8 cellular contexts compared by ENCODE assay signal in genomic region chr9:76403352-76403751, GRCh38. TPM values are rescaled to one million over a fixed set of nuclear protein-coding genes. Genes with fewer than 3 reads are reported as not detected.
A peak's percentile ranks its signal among the peaks of the same experiment; 100 is the strongest.
DNase-seq lines count a peak whose midpoint lies in the region; TF ChIP-seq lines count a peak whose summit lies in the region.

No MANE protein-coding gene starts in this region.

- peaks cover 34% of the 10 kb centered on the region for H3K4me1 Mint-ChIP-seq in activated CD4-positive, alpha-beta T cell treated with anti-CD3 and anti-CD28 coated beads, Interleukin-2, amount 10 ng/mL, durations not matched to agents 7 days and 5 days

- H3K36me3 ChIP-seq in MG63, result no peaks in the 10 kb centered on the region

- H3K27ac Mint-ChIP-seq in activated CD4-positive, alpha-beta T cell treated with anti-CD3 and anti-CD28 coated beads, Interleukin-2, amount 10 ng/mL, durations not matched to agents 7 days and 5 days, result peak overlapping the region; percentile 81

- no peaks in the 10 kb centered on the region for H3K9me3 Mint-ChIP-seq in activated CD4-positive, alpha-beta T cell treated with anti-CD3 and anti-CD28 coated beads, Interleukin-2, amount 10 ng/mL, durations not matched to agents 7 days and 5 days

- POLR2A ChIA-PET in activated CD4-positive, alpha-beta T cell treated with anti-CD3 and anti-CD28 coated beads, Interleukin-2, amount 10 ng/mL, durations not matched to agents 7 days and 5 days (lab: Charles Lee), result no interaction called here

- H3K27me3 ChIP-seq in MG63, result no peaks in the 10 kb centered on the region

- no peaks in the 10 kb centered on the region for H3K27me3 Mint-ChIP-seq in activated CD4-positive, alpha-beta T cell treated with anti-CD3 and anti-CD28 coated beads, Interleukin-2, amount 10 ng/mL, durations not matched to agents 7 days and 5 days

- H3K4me3 ChIP-seq in AG09309 (ENCODE audit: control insufficient read depth, low read depth, low read length) (no peak overlapping the region), GM12865 (ENCODE audit: low read depth, low read length) (no peak overlapping the region), HFF-Myc (replicated peaks; ENCODE audit: low read depth, low read length) (no peak overlapping the region), MG63 (no peak overlapping the region), fibroblast of villous mesenchyme (ENCODE audit: low read depth, low read length) (no peak overlapping the region)

- H3K36me3 Mint-ChIP-seq in activated CD4-positive, alpha-beta T cell treated with anti-CD3 and anti-CD28 coated beads, Interleukin-2, amount 10 ng/mL, durations not matched to agents 7 days and 5 days (ENCODE audit: low read depth), result no peaks in the 10 kb centered on the region

- H3K4me3 Mint-ChIP-seq in activated CD4-positive, alpha-beta T cell treated with anti-CD3 and anti-CD28 coated beads, Interleukin-2, amount 10 ng/mL, durations not matched to agents 7 days and 5 days, result peak overlapping the region; percentile 51

- peak; percentile 46 for TF ChIP-seq CTCF in AG09309 (IDR thresholded peaks at IDR 0.05; ENCODE audit: control insufficient read depth, insufficient read depth, low read depth, low read length, missing control alignments)
- peak; percentile 39 for TF ChIP-seq CTCF in GM12865 (IDR thresholded peaks at IDR 0.05; ENCODE audit: insufficient read depth, low read depth, low read length, missing control alignments)
- no peak for TF ChIP-seq CTCF in HFF-Myc (IDR thresholded peaks at IDR 0.05; ENCODE audit: low read depth, low read length, missing control alignments)
- TF ChIP-seq CTCF in fibroblast of villous mesenchyme (IDR thresholded peaks at IDR 0.05; ENCODE audit: insufficient read depth, low read depth, low read length), result peak; percentile 55

- no peaks in the 10 kb centered on the region for H3K9me3 ChIP-seq in MG63

- CTCF ChIA-PET in activated CD4-positive, alpha-beta T cell treated with anti-CD3 and anti-CD28 coated beads, Interleukin-2, amount 10 ng/mL, durations not matched to agents 7 days and 5 days (lab: Charles Lee), result interaction anchor here (0.7 to 1.0 kb wide), 2 partner anchors 9 to 36 kb away, joined by 3 to 5 read pairs; no protein-coding TSS in a partner anchor

- DNase-seq in AG09309 (ENCODE audit: low read depth) (peak; percentile 69), GM12865 (ENCODE audit: low read depth) (peak; percentile 76), HFF-Myc (ENCODE audit: extremely low read depth, low read depth) (peak; percentile 38), MG63 (peak; percentile 11), fibroblast of villous mesenchyme (ENCODE audit: low read depth) (peak; percentile 85), pons (ENCODE audit: low spot score) (peak; percentile 46), NCI-H446 treated with DMSO at 0.1 percent for 48 hours (lab: John Stamatoyannopoulos, UW) (no peak)
- peak; percentile 45 for DNase-seq in activated CD4-positive, alpha-beta T cell treated with anti-CD3 and anti-CD28 coated beads, Interleukin-2, amount 10 ng/mL, durations not matched to agents 7 days and 5 days

RNA-seq across cellular contexts. Expression of gene RFK, which starts 9.1 kb away (rescaled TPM):
- 45.1 and 46.6 TPM in 2 replicates for total RNA-seq in MG63 (2014; rRNA removed; shearing (Covaris generic); ENCODE audit: low replicate concordance)
- total RNA-seq in activated CD4-positive, alpha-beta T cell treated with anti-CD3 and anti-CD28 coated beads, Interleukin-2, amount 10 ng/mL, durations not matched to agents 7 days and 5 days, result 10 to 100 TPM; 14.5 to 16.4 TPM
- total RNA-seq in fibroblast of villous mesenchyme, result 20.9 and 35.8 TPM in 2 replicates

RNA-seq across cellular contexts. Expression of gene GCNT1, which starts 55.6 kb away (rescaled TPM):
- 4.8 and 23.9 TPM in 2 replicates for total RNA-seq in MG63 (2014; rRNA removed; shearing (Covaris generic); ENCODE audit: low replicate concordance)
- 1 to 10 TPM; 4.6 to 8.9 TPM for total RNA-seq in activated CD4-positive, alpha-beta T cell treated with anti-CD3 and anti-CD28 coated beads, Interleukin-2, amount 10 ng/mL, durations not matched to agents 7 days and 5 days
- total RNA-seq in fibroblast of villous mesenchyme, result 2.6 and 9.9 TPM in 2 replicates
